23 cellular contexts compared by ENCODE assay signal in genomic region chr4:138216272-138216867, GRCh38. TPM values are rescaled to one million over a fixed set of nuclear protein-coding genes. Genes with fewer than 3 reads are reported as not detected.
DNase-seq lines count a peak whose midpoint lies in the region; ATAC-seq and TF ChIP-seq lines count a peak whose summit lies in the region.
"Had no signal": no experiment of that assay in that cellular context is flagged by ENCODE, and none has a peak within 500 bp of the region (broad histone marks: within the 10 kb centered on the region; RNA-seq: fewer than 3 reads in every experiment).

No MANE protein-coding gene starts in this region.

- H3K14ac ChIP-seq in neuronal stem cell (ENCODE audit: low read length): no peak overlapping the region

- no peak overlapping the region for H3K9ac ChIP-seq in neuronal stem cell (ENCODE audit: low read depth, low read length, poor library complexity)
- H3K9ac ChIP-seq: SK-N-SH had no signal

- H4K8ac ChIP-seq in neuronal stem cell (ENCODE audit: low read depth, low read length): no peak overlapping the region

- DNase-seq in Calu3 (peak; percentile 24), WTC11 (ENCODE audit: low spot score) (no peak), hepatocyte (ENCODE audit: low spot score) (no peak), neuronal stem cell (ENCODE audit: low spot score) (no peak), Kasumi-1 (lab: John Stamatoyannopoulos, UW) (no peak), NCI-H345 treated with DMSO at 0.1 percent for 48 hours (lab: John Stamatoyannopoulos, UW; ENCODE audit: unreplicated experiment) (no peak), NCI-H1694 treated with DMSO at 0.1 percent for 48 hours (lab: John Stamatoyannopoulos, UW) (no peak)
- DNase-seq in CD8-positive, alpha-beta T cell: no peak
- DNase-seq: activated CD4-positive, alpha-beta memory T cell treated with anti-CD3 and anti-CD28 coated beads for 36 hours; activated naive CD4-positive, alpha-beta T cell treated with Interleukin-2 at 50 U/mL for 16 hours; activated T-cell treated with anti-CD3 and anti-CD28 coated beads, Interleukin-2, amount 50 U/mL, for 1 hour; amygdala; effector CD8-positive, alpha-beta T cell; esophagus squamous epithelium; left lung; NCI-H1105; NCI-H2081 treated with DMSO at 0.1 percent for 48 hours; NCI-H510A treated with DMSO at 0.1 percent for 48 hours; SK-N-SH had no signal

- no peaks in the 10 kb centered on the region for H3K9me3 Mint-ChIP-seq in Calu3 (ENCODE audit: low read depth, unreplicated experiment)
- no peaks in the 10 kb centered on the region for H3K9me3 Mint-ChIP-seq in WTC11
- no peaks in the 10 kb centered on the region for H3K9me3 Mint-ChIP-seq in CD8-positive, alpha-beta T cell
- H3K9me3 Mint-ChIP-seq: activated CD4-positive, alpha-beta memory T cell treated with anti-CD3 and anti-CD28 coated beads for 36 hours; T-helper 2 cell treated with Interferon-gamma antibody and Interleukin-4, amounts not matched to agents 5 μg/mL and 100 μg/mL, for 36 hours had no signal

- BruUV-seq in Calu3 (replicated peaks; lab: Mats Ljungman, UMichigan): no TSS peak

- H2BK15ac ChIP-seq in neuronal stem cell (ENCODE audit: low read length): no peak overlapping the region

- H3K27me3 ChIP-seq in hepatocyte (no peaks in the 10 kb centered on the region), neuronal stem cell (ENCODE audit: control insufficient read depth in 3 of 3, insufficient read depth in 3 of 3, low read depth in 1 of 3, low read length in 3 of 3) (no peaks in the 10 kb centered on the region)
- no peaks in the 10 kb centered on the region for H3K27me3 ChIP-seq in CD8-positive, alpha-beta T cell (ENCODE audit: insufficient read depth, low read length)
- H3K27me3 ChIP-seq: esophagus squamous epithelium, left lung had no signal

- no peaks in the 10 kb centered on the region for H3K79me1 ChIP-seq in neuronal stem cell (ENCODE audit: low read depth, low read length)

- intact Hi-C loops in Calu3 (cut with micrococcal nuclease; ENCODE audit: unreplicated experiment): no loop called here
- intact Hi-C loops in CD8-positive, alpha-beta T cell (cut with DNase I, micrococcal nuclease): no loop called here

- peaks cover 46% of the 10 kb centered on the region for H3K36me3 Mint-ChIP-seq in Calu3 (ENCODE audit: insufficient read depth, unreplicated experiment)
- H3K36me3 Mint-ChIP-seq in WTC11: peaks cover 9% of the 10 kb centered on the region; the same call in 1 of the 2 replicates
- H3K36me3 Mint-ChIP-seq in CD8-positive, alpha-beta T cell: no peaks in the 10 kb centered on the region
- H3K36me3 Mint-ChIP-seq: stimulated activated effector memory CD8-positive, alpha-beta T cell treated with anti-CD3 and anti-CD28 coated beads, Interleukin-12 subunit alpha, Interleukin-12 subunit beta, amount 100 ng/mL, for 72 hours had no signal

- H3K4me1 Mint-ChIP-seq in Calu3 (ENCODE audit: low read depth, unreplicated experiment) (peaks cover 44% of the 10 kb centered on the region), WTC11 (peaks cover 34% of the 10 kb centered on the region)
- H3K4me1 Mint-ChIP-seq in CD8-positive, alpha-beta T cell (ENCODE audit: low read depth): no peaks in the 10 kb centered on the region
- H3K4me1 Mint-ChIP-seq: central memory CD8-positive, alpha-beta T cell; stimulated activated effector memory CD8-positive, alpha-beta T cell treated with anti-CD3 and anti-CD28 coated beads, Interleukin-12 subunit alpha, Interleukin-12 subunit beta, amount 100 ng/mL, for 72 hours had no signal

- H3K9me2 ChIP-seq in hepatocyte (replicated peaks; ENCODE audit: insufficient read depth): no peaks in the 10 kb centered on the region
- H3K9me2 ChIP-seq: SK-N-SH had no signal

- peak overlapping the region; percentile 13 for H3K27ac ChIP-seq in hepatocyte
- peak overlapping the region; percentile 79 for H3K27ac ChIP-seq in neuronal stem cell (replicated peaks; ENCODE audit: low read length)
- no peak overlapping the region for H3K27ac ChIP-seq in CD8-positive, alpha-beta T cell (ENCODE audit: low read depth, low read length)
- H3K27ac ChIP-seq: esophagus squamous epithelium, left lung had no signal

- TF ChIP-seq CTCF in Calu3 (IDR thresholded peaks at IDR 0.05; ENCODE audit: unreplicated experiment) (no peak), WTC11 (IDR thresholded peaks at IDR 0.05) (no peak), hepatocyte (IDR thresholded peaks at IDR 0.05; ENCODE audit: poor library complexity) (no peak)
- no peak for TF ChIP-seq CTCF in CD8-positive, alpha-beta T cell (IDR thresholded peaks at IDR 0.05)

- H3K4me3 ChIP-seq in hepatocyte: no peak overlapping the region
- H3K4me3 ChIP-seq in neuronal stem cell (ENCODE audit: low read length in 2 of 2): no peak overlapping the region
- H3K4me3 ChIP-seq in CD8-positive, alpha-beta T cell (ENCODE audit: low read depth, low read length): no peak overlapping the region
- H3K4me3 ChIP-seq: esophagus squamous epithelium, left lung, thoracic aorta had no signal

- no peaks in the 10 kb centered on the region for H4K20me1 ChIP-seq in hepatocyte (ENCODE audit: insufficient read depth, poor library complexity, severe bottlenecking)

- H3K9me3 ChIP-seq in hepatocyte (ENCODE audit: low read depth) (no peaks in the 10 kb centered on the region), neuronal stem cell (replicated peaks in 1 of 2; ENCODE audit: control insufficient read depth in 2 of 2, insufficient read depth in 1 of 2, low read depth in 1 of 2, low read length in 2 of 2) (peaks cover 0 to 3% of the 10 kb centered on the region in 2 donors)
- H3K9me3 ChIP-seq in CD8-positive, alpha-beta T cell (ENCODE audit: low read length): no peaks in the 10 kb centered on the region
- H3K9me3 ChIP-seq: esophagus squamous epithelium, left lung, SK-N-SH, thoracic aorta had no signal

- H2BK120ac ChIP-seq in neuronal stem cell (ENCODE audit: low read depth, low read length): no peak overlapping the region

- H3K27ac Mint-ChIP-seq in Calu3 (ENCODE audit: unreplicated experiment) (peak overlapping the region; percentile 80), WTC11 (peak overlapping the region; percentile 69)
- no peak overlapping the region for H3K27ac Mint-ChIP-seq in CD8-positive, alpha-beta T cell
- H3K27ac Mint-ChIP-seq: activated CD4-positive, alpha-beta memory T cell treated with anti-CD3 and anti-CD28 coated beads for 36 hours; stimulated activated effector memory CD8-positive, alpha-beta T cell treated with anti-CD3 and anti-CD28 coated beads, Interleukin-12 subunit alpha, Interleukin-12 subunit beta, amount 100 ng/mL, for 72 hours; T-helper 2 cell treated with Interferon-gamma antibody and Interleukin-4, amounts not matched to agents 5 μg/mL and 100 μg/mL, for 36 hours had no signal

- H4K91ac ChIP-seq in neuronal stem cell (ENCODE audit: low read depth, low read length, poor library complexity): no peak overlapping the region

- CTCF ChIA-PET in Calu3 (lab: Charles Lee): interaction anchor here (0.6 to 1.5 kb wide), 7 partner anchors 10 to 279 kb away, joined by 3 to 6 read pairs (median 3); partner anchors contain the start of gene SLC7A11
- CTCF ChIA-PET in WTC11 (lab: Charles Lee): interaction anchor here (0.6 to 2.3 kb wide), 10 partner anchors 11 to 464 kb away, joined by 3 to 18 read pairs (median 4); no protein-coding TSS in a partner anchor
- CTCF ChIA-PET in CD8-positive, alpha-beta T cell (lab: Charles Lee): no interaction called here

- H3K4me1 ChIP-seq in hepatocyte (ENCODE audit: insufficient read depth): no peaks in the 10 kb centered on the region
- H3K4me1 ChIP-seq in neuronal stem cell (ENCODE audit: control insufficient read depth in 2 of 2, insufficient read depth in 1 of 2, low read depth in 1 of 2, low read length in 2 of 2): peaks cover 11 to 21% of the 10 kb centered on the region in 2 donors
- no peaks in the 10 kb centered on the region for H3K4me1 ChIP-seq in CD8-positive, alpha-beta T cell (ENCODE audit: insufficient read depth, low read length)
- H3K4me1 ChIP-seq: esophagus squamous epithelium, left lung had no signal

- no peak overlapping the region for H3K18ac ChIP-seq in neuronal stem cell (ENCODE audit: low read length)

- H3K23ac ChIP-seq in neuronal stem cell (ENCODE audit: low read depth, low read length, poor library complexity): no peak overlapping the region

- ATAC-seq in WTC11: peak; percentile 84
- no peak for ATAC-seq in CD8-positive, alpha-beta T cell
- ATAC-seq: left lung; stimulated activated effector memory CD8-positive, alpha-beta T cell treated with anti-CD3 and anti-CD28 coated beads, Interleukin-12 subunit alpha, Interleukin-12 subunit beta, amount 100 ng/mL, for 72 hours had no signal

- H3K27me3 Mint-ChIP-seq in Calu3 (ENCODE audit: unreplicated experiment): no peaks in the 10 kb centered on the region
- H3K27me3 Mint-ChIP-seq in WTC11 (ENCODE audit: low read depth): no peaks in the 10 kb centered on the region
- H3K27me3 Mint-ChIP-seq in CD8-positive, alpha-beta T cell (ENCODE audit: low read depth): no peaks in the 10 kb centered on the region
- H3K27me3 Mint-ChIP-seq: activated CD4-positive, alpha-beta memory T cell treated with anti-CD3 and anti-CD28 coated beads for 36 hours; central memory CD8-positive, alpha-beta T cell had no signal

- H3K4me2 ChIP-seq in hepatocyte (no peak overlapping the region), neuronal stem cell (ENCODE audit: insufficient read depth, low read length, poor library complexity, severe bottlenecking) (peak overlapping the region; percentile 29)
- H3K4me2 ChIP-seq: SK-N-SH had no signal

- H2AFZ ChIP-seq in hepatocyte (no peak overlapping the region), neuronal stem cell (ENCODE audit: low read length) (peak overlapping the region; percentile 18)

- H3K4me3 Mint-ChIP-seq in Calu3 (ENCODE audit: low read depth, unreplicated experiment) (peak overlapping the region; percentile 29), WTC11 (no peak overlapping the region)
- H3K4me3 Mint-ChIP-seq in CD8-positive, alpha-beta T cell: no peak overlapping the region
- H3K4me3 Mint-ChIP-seq: activated CD4-positive, alpha-beta memory T cell treated with anti-CD3 and anti-CD28 coated beads for 36 hours; central memory CD8-positive, alpha-beta T cell; stimulated activated effector memory CD8-positive, alpha-beta T cell treated with anti-CD3 and anti-CD28 coated beads, Interleukin-12 subunit alpha, Interleukin-12 subunit beta, amount 100 ng/mL, for 72 hours; T-helper 2 cell treated with Interferon-gamma antibody and Interleukin-4, amounts not matched to agents 5 μg/mL and 100 μg/mL, for 36 hours had no signal

- no peaks in the 10 kb centered on the region for H3K79me2 ChIP-seq in hepatocyte

- no peaks in the 10 kb centered on the region for H3K36me3 ChIP-seq in hepatocyte (replicated peaks; ENCODE audit: insufficient read depth, low read depth)
- peaks cover 2 to 9% of the 10 kb centered on the region in 2 donors for H3K36me3 ChIP-seq in neuronal stem cell (replicated peaks in 1 of 2; ENCODE audit: control insufficient read depth in 2 of 2, insufficient read depth in 2 of 2, low read length in 2 of 2)
- no peaks in the 10 kb centered on the region for H3K36me3 ChIP-seq in CD8-positive, alpha-beta T cell (ENCODE audit: insufficient read depth, low read length)
- H3K36me3 ChIP-seq: esophagus squamous epithelium, left lung, thoracic aorta had no signal

- POLR2A ChIA-PET in WTC11 (lab: Charles Lee): interaction anchor here (1.2 kb wide), 1 partner anchor 28 kb away, joined by 4 read pairs; no protein-coding TSS in a partner anchor
- POLR2A ChIA-PET in CD8-positive, alpha-beta T cell (lab: Charles Lee): no interaction called here

- WGBS in hepatocyte (ENCODE audit: low lambda C conversion rate, missing lambda C conversion rate): 58% methylated on average over 4 of the region's 4 CpGs
- WGBS in neuronal stem cell (ENCODE audit: extremely low coverage in 2 of 2, insufficient read length in 2 of 2, insufficient replicate concordance in 1 of 2), 2 donors: no CpG with 5 or more reads among the region's 4 CpGs

- H2BK5ac ChIP-seq in neuronal stem cell (ENCODE audit: low read length): no peak overlapping the region

- no peak overlapping the region for H2AK5ac ChIP-seq in neuronal stem cell (ENCODE audit: low read depth, low read length)

- H2BK12ac ChIP-seq in neuronal stem cell (ENCODE audit: low read length): no peak overlapping the region

- H3K4ac ChIP-seq in neuronal stem cell (ENCODE audit: low read length): no peak overlapping the region

RNA-seq across cellular contexts. Expression of gene SLC7A11, which starts 25.8 kb away (rescaled TPM):
- 37.7 and 49.4 TPM in 2 replicates for total RNA-seq in Calu3 (2022)
- total RNA-seq in WTC11 (2021): 4.8 to 10.1 TPM (median 5.0 TPM) in 3 replicates
- total RNA-seq in hepatocyte: 24.3 and 26.1 TPM in 2 replicates
- polyA plus RNA-seq in hepatocyte: 5.1 and 5.3 TPM in 2 replicates
- 7.3 TPM for polyA plus RNA-seq in neuronal stem cell (2013, experiment 1 of 2)
- 7.6 TPM for polyA plus RNA-seq in neuronal stem cell (2013, experiment 2 of 2)
- total RNA-seq in CD8-positive, alpha-beta T cell: not detected
